ENCODE assay signal across 8 cellular contexts in the genomic region with DNA sequence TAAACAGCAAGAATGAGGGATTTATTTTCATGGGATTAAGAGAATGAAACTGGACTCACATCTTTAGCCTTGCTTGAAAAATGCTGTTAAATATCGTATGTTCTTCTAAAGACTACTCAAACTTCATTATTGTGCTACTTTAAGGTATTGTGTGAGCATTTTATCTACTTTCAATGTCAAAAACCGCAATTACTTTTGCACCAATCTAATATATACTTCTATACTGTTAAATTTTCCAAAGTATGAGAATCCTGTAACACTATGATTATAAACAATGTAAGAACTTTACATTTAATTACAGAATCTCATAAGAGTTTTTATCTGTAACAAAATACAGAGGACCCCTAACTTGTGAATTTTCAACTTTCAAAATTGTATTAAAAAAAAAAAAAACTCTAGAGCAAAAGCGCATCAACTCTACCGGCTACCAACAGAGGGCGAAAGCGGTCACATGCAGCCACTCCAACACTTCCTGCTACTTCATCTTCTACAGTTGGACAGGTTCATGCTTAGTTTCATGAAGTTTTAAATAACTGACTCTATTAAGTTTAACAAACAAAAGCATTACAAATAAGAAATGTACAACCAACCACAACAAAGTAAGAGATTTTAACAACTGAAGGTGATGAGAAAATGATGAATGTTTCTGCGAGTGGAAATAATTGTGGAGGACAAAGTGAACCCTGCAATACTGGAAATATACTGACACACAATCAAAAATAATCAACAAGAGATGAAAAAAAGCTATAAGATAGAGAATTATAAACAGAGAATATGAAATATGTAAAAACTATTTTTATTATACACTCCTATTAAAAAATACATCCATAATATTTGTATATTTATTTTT.
A peak's percentile ranks its signal among the peaks of the same experiment; 100 is the strongest.
DNase-seq lines count a peak whose midpoint lies in the region; ATAC-seq, FAIRE-seq and TF ChIP-seq lines count a peak whose summit lies in the region.

No MANE protein-coding gene starts in this region.

- no peak for TF ChIP-seq EP300 in SK-N-SH (IDR thresholded peaks at IDR 0.05; ENCODE audit: borderline replicate concordance in 1 of 2, low read depth in 1 of 2, low read length in 1 of 2)

- no peaks in the 10 kb centered on the region for H3K36me3 Mint-ChIP-seq in CD8-positive, alpha-beta T cell
- no peaks in the 10 kb centered on the region for H3K36me3 Mint-ChIP-seq in activated naive CD8-positive, alpha-beta T cell treated with anti-CD3 and anti-CD28 coated beads, Interleukin-2, amount 50 U/mL, for 24 hours (ENCODE audit: low read depth)

- H3K9ac ChIP-seq in SK-N-SH (no peak overlapping the region), keratinocyte (ENCODE audit: control insufficient read depth, extremely low read depth, insufficient read depth, low read length) (no peak overlapping the region)

- 69% methylated on average over 7 of the region's 7 CpGs for WGBS in SK-N-SH (ENCODE audit: low lambda C conversion rate)

- CTCF ChIA-PET in CD8-positive, alpha-beta T cell (lab: Charles Lee): interaction anchor here (0.7 to 1.9 kb wide), 8 partner anchors 9 to 533 kb away, joined by 3 to 9 read pairs (median 4); no protein-coding TSS in a partner anchor
- CTCF ChIA-PET in SK-N-SH (lab: Yijun Ruan, JAX): interaction anchor here (0.7 to 1.8 kb wide), 9 partner anchors 8 to 623 kb away, joined by 3 to 5 read pairs (median 3); no protein-coding TSS in a partner anchor

- no peak overlapping the region for H3K4me3 ChIP-seq in CD8-positive, alpha-beta T cell (ENCODE audit: low read depth, low read length)
- H3K4me3 ChIP-seq in SK-N-SH (ENCODE audit: low read depth in 2 of 2, low read length in 1 of 2) (no peak overlapping the region; a peak in 1 of 4 replicates), keratinocyte (ENCODE audit: control insufficient read depth in 2 of 3, extremely low read depth in 1 of 3, insufficient read depth in 2 of 3, low read depth in 1 of 3, low read length in 3 of 3) (no peak overlapping the region)

- ATAC-seq in CD8-positive, alpha-beta T cell: peak; percentile 88
- ATAC-seq in HG03139 (IDR thresholded peaks at IDR 0.05; ENCODE audit: unreplicated experiment): peak; percentile 70
- peak; percentile 63 for ATAC-seq in activated naive CD8-positive, alpha-beta T cell treated with anti-CD3 and anti-CD28 coated beads, Interleukin-2, amount 50 U/mL, for 24 hours

- no peaks in the 10 kb centered on the region for H3K4me1 ChIP-seq in CD8-positive, alpha-beta T cell (ENCODE audit: insufficient read depth, low read length)
- H3K4me1 ChIP-seq in SK-N-SH (ENCODE audit: control insufficient read depth in 1 of 2, insufficient read depth in 2 of 2, low read depth in 1 of 2, low read length in 1 of 2): peaks cover 3 to 22% of the 10 kb centered on the region in 2 experiments; a peak in 3 of 4 replicates
- no peaks in the 10 kb centered on the region for H3K4me1 ChIP-seq in keratinocyte (ENCODE audit: control insufficient read depth, extremely low read depth, insufficient read depth, low read length)

- H3K9me3 ChIP-seq in CD8-positive, alpha-beta T cell (ENCODE audit: low read length): no peaks in the 10 kb centered on the region
- H3K9me3 ChIP-seq in SK-N-SH (no peaks in the 10 kb centered on the region), keratinocyte (ENCODE audit: control insufficient read depth, low read depth, low read length) (no peaks in the 10 kb centered on the region)

- no peaks in the 10 kb centered on the region for H3K9me2 ChIP-seq in SK-N-SH

- dilution Hi-C loops in keratinocyte (cut with MboI; ENCODE audit: extremely low pct_ligation_motif_present, low sequenced_read_pairs): no loop called here

- H2AFZ ChIP-seq in SK-N-SH (ENCODE audit: low read depth) (no peak overlapping the region), keratinocyte (ENCODE audit: control insufficient read depth, low read length) (no peak overlapping the region)

- no peak overlapping the region for H3K4me3 Mint-ChIP-seq in CD8-positive, alpha-beta T cell
- no peak overlapping the region for H3K4me3 Mint-ChIP-seq in activated naive CD8-positive, alpha-beta T cell treated with anti-CD3 and anti-CD28 coated beads, Interleukin-2, amount 50 U/mL, for 24 hours

- DNase-seq in CD8-positive, alpha-beta T cell: peak; percentile 8 to 67 (median 54)
- peak; percentile 34 for DNase-seq in SK-N-SH
- DNase-seq in activated naive CD8-positive, alpha-beta T cell treated with anti-CD3 and anti-CD28 coated beads, Interleukin-2, amount 50 U/mL, for 24 hours: peak; percentile 58
- peak; percentile 15 for DNase-seq in keratinocyte (ENCODE audit: low read depth, low spot score)
- DNase-seq in stimulated activated CD8-positive, alpha-beta memory T cell treated with anti-CD3 and anti-CD28 coated beads, Interleukin-12 subunit alpha, Interleukin-12 subunit beta, amount 100 ng/mL, for 4 hours (ENCODE audit: low read depth): peak; percentile 3
- DNase-seq in cortex of kidney (lab: John Stamatoyannopoulos, UW): no peak
- DNase-seq in NCI-H2196 (lab: John Stamatoyannopoulos, UW; ENCODE audit: unreplicated experiment): no peak

- no peak overlapping the region for H3K27ac ChIP-seq in CD8-positive, alpha-beta T cell (ENCODE audit: low read depth, low read length)
- H3K27ac ChIP-seq in SK-N-SH (ENCODE audit: low read depth in 2 of 2, low read length in 1 of 2) (no peak overlapping the region), keratinocyte (ENCODE audit: control insufficient read depth, insufficient read depth, low read length) (no peak overlapping the region)

- H3K79me2 ChIP-seq in SK-N-SH (ENCODE audit: insufficient read depth) (peaks cover 98% of the 10 kb centered on the region), keratinocyte (ENCODE audit: control insufficient read depth, insufficient read depth, low read length) (peaks cover 65% of the 10 kb centered on the region)

- peak; percentile 69 for TF ChIP-seq RAD21 in SK-N-SH (IDR thresholded peaks at IDR 0.05; ENCODE audit: low read length)

- no peaks in the 10 kb centered on the region for H3K9me3 Mint-ChIP-seq in CD8-positive, alpha-beta T cell
- H3K9me3 Mint-ChIP-seq in activated naive CD8-positive, alpha-beta T cell treated with anti-CD3 and anti-CD28 coated beads, Interleukin-2, amount 50 U/mL, for 24 hours: no peaks in the 10 kb centered on the region

- no peak overlapping the region for H3K27ac Mint-ChIP-seq in CD8-positive, alpha-beta T cell
- H3K27ac Mint-ChIP-seq in activated naive CD8-positive, alpha-beta T cell treated with anti-CD3 and anti-CD28 coated beads, Interleukin-2, amount 50 U/mL, for 24 hours: peak overlapping the region; percentile 4

- H4K20me1 ChIP-seq in SK-N-SH (ENCODE audit: insufficient read depth) (peaks cover 95% of the 10 kb centered on the region), keratinocyte (ENCODE audit: control insufficient read depth, extremely low read depth, insufficient read depth, low read length) (peaks cover 7% of the 10 kb centered on the region)

- TF ChIP-seq CTCF in CD8-positive, alpha-beta T cell (IDR thresholded peaks at IDR 0.05): peak; percentile 83
- TF ChIP-seq CTCF in SK-N-SH (IDR thresholded peaks at IDR 0.05): peak; percentile 93
- peak; percentile 73 to 82 (median 77) for TF ChIP-seq CTCF in keratinocyte (optimal IDR thresholded peaks at IDR 0.05 in 1 of 3, IDR thresholded peaks at IDR 0.05 in 1 of 3, conservative IDR thresholded peaks at IDR 0.05 in 1 of 3; ENCODE audit: extremely low read depth in 1 of 3, insufficient read depth in 2 of 3, low read length in 3 of 3)

- no peaks in the 10 kb centered on the region for H3K36me3 ChIP-seq in CD8-positive, alpha-beta T cell (ENCODE audit: insufficient read depth, low read length)
- peaks cover 0 to 3% of the 10 kb centered on the region in 2 experiments for H3K36me3 ChIP-seq in SK-N-SH (replicated peaks in 1 of 2; ENCODE audit: control insufficient read depth in 1 of 2, insufficient read depth in 2 of 2, low read length in 1 of 2)
- H3K36me3 ChIP-seq in keratinocyte (ENCODE audit: control insufficient read depth in 2 of 2, extremely low read depth in 1 of 2, insufficient read depth in 2 of 2, low read length in 2 of 2): no peaks in the 10 kb centered on the region

- no peaks in the 10 kb centered on the region for H3K27me3 Mint-ChIP-seq in CD8-positive, alpha-beta T cell (ENCODE audit: low read depth)
- H3K27me3 Mint-ChIP-seq in activated naive CD8-positive, alpha-beta T cell treated with anti-CD3 and anti-CD28 coated beads, Interleukin-2, amount 50 U/mL, for 24 hours: no peaks in the 10 kb centered on the region

- POLR2A ChIA-PET in CD8-positive, alpha-beta T cell (lab: Charles Lee): no interaction called here
- POLR2A ChIA-PET in SK-N-SH (lab: Yijun Ruan, JAX): no interaction called here

- intact Hi-C loops in CD8-positive, alpha-beta T cell (cut with DNase I, micrococcal nuclease): loop anchor here (1.0 to 10.0 kb wide), 7 partner anchors 128 to 642 kb away; no protein-coding TSS in a partner anchor

- peak; percentile 49 for FAIRE-seq in keratinocyte (lab: Jason Lieb, UNC)

- peaks cover 2% of the 10 kb centered on the region for H3K9me1 ChIP-seq in keratinocyte (ENCODE audit: control insufficient read depth, extremely low read depth, insufficient read depth, low read length)

- H3K4me2 ChIP-seq in SK-N-SH: no peak overlapping the region
- H3K4me2 ChIP-seq in keratinocyte (ENCODE audit: control insufficient read depth, extremely low read depth, insufficient read depth, low read depth, low read length): no peak overlapping the region

- peaks cover 14% of the 10 kb centered on the region for H3F3A ChIP-seq in SK-N-SH (replicated peaks; ENCODE audit: insufficient read depth)

- peaks cover 26% of the 10 kb centered on the region for H3K4me1 Mint-ChIP-seq in CD8-positive, alpha-beta T cell (ENCODE audit: low read depth)
- H3K4me1 Mint-ChIP-seq in activated naive CD8-positive, alpha-beta T cell treated with anti-CD3 and anti-CD28 coated beads, Interleukin-2, amount 50 U/mL, for 24 hours: peaks cover 38% of the 10 kb centered on the region

- H3K27me3 ChIP-seq in CD8-positive, alpha-beta T cell (ENCODE audit: insufficient read depth, low read length): no peaks in the 10 kb centered on the region
- H3K27me3 ChIP-seq in SK-N-SH (ENCODE audit: insufficient read depth) (no peaks in the 10 kb centered on the region), keratinocyte (ENCODE audit: control insufficient read depth, extremely low read depth, insufficient read depth, low read length) (no peaks in the 10 kb centered on the region)

TF ChIP-seq in SK-N-SH, 30 proteins besides CTCF, POLR2A, EP300 and RAD21 (continues in another document):
- TF ChIP-seq TEAD4 (IDR thresholded peaks at IDR 0.05; ENCODE audit: borderline replicate concordance, insufficient read depth): no peak
- peak; percentile 41; the same call in 1 of the 2 replicates for TF ChIP-seq ELF1 (IDR thresholded peaks at IDR 0.05)
- TF ChIP-seq, protein P1, sequence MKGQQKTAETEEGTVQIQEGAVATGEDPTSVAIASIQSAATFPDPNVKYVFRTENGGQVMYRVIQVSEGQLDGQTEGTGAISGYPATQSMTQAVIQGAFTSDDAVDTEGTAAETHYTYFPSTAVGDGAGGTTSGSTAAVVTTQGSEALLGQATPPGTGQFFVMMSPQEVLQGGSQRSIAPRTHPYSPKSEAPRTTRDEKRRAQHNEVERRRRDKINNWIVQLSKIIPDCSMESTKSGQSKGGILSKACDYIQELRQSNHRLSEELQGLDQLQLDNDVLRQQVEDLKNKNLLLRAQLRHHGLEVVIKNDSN (IDR thresholded peaks at IDR 0.05; ENCODE audit: borderline replicate concordance, low read depth): peak; percentile 19; the same call in 1 of the 2 replicates
- no peak for TF ChIP-seq NRF1 (IDR thresholded peaks at IDR 0.05; ENCODE audit: low read depth, low read length)

Comparison
In these comparisons a context has a peak if more than half of its experiments do, and no peak if none do; other contexts are left out.
1. DNase-seq: peak in CD8-positive, alpha-beta T cell (7 of 7), SK-N-SH (single experiment), activated naive CD8-positive, alpha-beta T cell treated with anti-CD3 and anti-CD28 coated beads, Interleukin-2, amount 50 U/mL, for 24 hours (single experiment), keratinocyte (single experiment) and stimulated activated CD8-positive, alpha-beta memory T cell treated with anti-CD3 and anti-CD28 coated beads, Interleukin-12 subunit alpha, Interleukin-12 subunit beta, amount 100 ng/mL, for 4 hours (single experiment); none in cortex of kidney (single experiment) and NCI-H2196 (single experiment).
2. Peak in every context shown above with its lines, with median percentiles within 50 percentile points of each other: ATAC-seq and CTCF ChIP-seq.